In genomic region chr6:108619431-108620197, GRCh38 we compare ENCODE assay signal across 14 cellular contexts. TPM values are rescaled to one million over a fixed set of nuclear protein-coding genes. Genes with fewer than 3 reads are reported as not detected.
A peak's percentile ranks its signal among the peaks of the same experiment; 100 is the strongest.
DNase-seq lines count a peak whose midpoint lies in the region; ATAC-seq and TF ChIP-seq lines count a peak whose summit lies in the region.
"Had no signal": no experiment of that assay in that cellular context is flagged by ENCODE, and none has a peak within 500 bp of the region (broad histone marks: within the 10 kb centered on the region; RNA-seq: fewer than 3 reads in every experiment).

No MANE protein-coding gene starts in this region.

- no peaks in the 10 kb centered on the region for H4K20me1 ChIP-seq in MM.1S (ENCODE audit: insufficient read depth, low read length)

- no peak for ATAC-seq in central memory CD8-positive, alpha-beta T cell (replicated peaks; ENCODE audit: extremely low read depth, poor library complexity, severe bottlenecking)
- ATAC-seq in right lobe of liver = no peak

- H2AFZ ChIP-seq in MM.1S (ENCODE audit: low read length) = no peak overlapping the region
- H2AFZ ChIP-seq: parathyroid adenoma had no signal

- peaks cover 1% of the 10 kb centered on the region for H3K36me3 Mint-ChIP-seq in central memory CD8-positive, alpha-beta T cell (ENCODE audit: insufficient read depth)

- no peaks in the 10 kb centered on the region for H3K9me3 Mint-ChIP-seq in central memory CD8-positive, alpha-beta T cell

- H3K9me3 ChIP-seq in MM.1S (replicated peaks; ENCODE audit: insufficient read depth, low read length) = no peaks in the 10 kb centered on the region
- H3K9me3 ChIP-seq in neutrophil = no peaks in the 10 kb centered on the region
- H3K9me3 ChIP-seq in right lobe of liver = no peaks in the 10 kb centered on the region
- H3K9me3 ChIP-seq: uterus had no signal

- 52% methylated on average over 2 of the region's 2 CpGs for WGBS in right lobe of liver (ENCODE audit: insufficient coverage, low coverage, low lambda C conversion rate, missing lambda C conversion rate)

- no peak overlapping the region for H3K4me3 Mint-ChIP-seq in central memory CD8-positive, alpha-beta T cell

- H3K4me2 ChIP-seq in MM.1S (ENCODE audit: low read depth, low read length) = peak overlapping the region; percentile 88

- TF ChIP-seq CTCF in MM.1S (IDR thresholded peaks at IDR 0.05; ENCODE audit: low read length) (no peak), neutrophil (IDR thresholded peaks at IDR 0.05) (no peak), right lobe of liver (IDR thresholded peaks at IDR 0.05) (no peak)

- no peak for TF ChIP-seq POLR2A in right lobe of liver (IDR thresholded peaks at IDR 0.05)

- no peaks in the 10 kb centered on the region for H3K9me2 ChIP-seq in MM.1S (replicated peaks; ENCODE audit: insufficient read depth, low read length)

- peaks cover 89% of the 10 kb centered on the region for H3F3A ChIP-seq in MM.1S (ENCODE audit: insufficient read depth, low read length)

- H3K4me1 ChIP-seq in MM.1S (ENCODE audit: low read length) = peaks cover 78% of the 10 kb centered on the region
- H3K4me1 ChIP-seq in neutrophil (ENCODE audit: control insufficient read depth in 1 of 2, insufficient read depth in 1 of 2, low read depth in 1 of 2, low read length in 1 of 2) = peaks cover 66 to 82% of the 10 kb centered on the region in 2 experiments
- peaks cover 0 to 66% (median 33%) of the 10 kb centered on the region in 4 donors for H3K4me1 ChIP-seq in right lobe of liver

- peak overlapping the region; percentile 32 for H3K27ac Mint-ChIP-seq in central memory CD8-positive, alpha-beta T cell (ENCODE audit: low read depth)

- peaks cover 69% of the 10 kb centered on the region for H3K4me1 Mint-ChIP-seq in central memory CD8-positive, alpha-beta T cell

- H3K79me2 ChIP-seq in MM.1S (ENCODE audit: low read length) = peaks cover 100% of the 10 kb centered on the region

- peak overlapping the region; percentile 97 for H3K27ac ChIP-seq in MM.1S (ENCODE audit: low read length)
- peak overlapping the region; percentile 63 for H3K27ac ChIP-seq in neutrophil
- no peak overlapping the region for H3K27ac ChIP-seq in right lobe of liver
- H3K27ac ChIP-seq: parathyroid adenoma had no signal

- H3K27me3 Mint-ChIP-seq in central memory CD8-positive, alpha-beta T cell = no peaks in the 10 kb centered on the region

- H3K36me3 ChIP-seq in MM.1S (replicated peaks; ENCODE audit: insufficient read depth, low read length) = no peaks in the 10 kb centered on the region; the same call in 1 of the 2 replicates
- H3K36me3 ChIP-seq in neutrophil = no peaks in the 10 kb centered on the region
- no peaks in the 10 kb centered on the region for H3K36me3 ChIP-seq in right lobe of liver
- H3K36me3 ChIP-seq: uterus had no signal

- peak overlapping the region; percentile 45; the same call in 1 of the 2 replicates for H3K4me3 ChIP-seq in MM.1S (ENCODE audit: low read length)
- H3K4me3 ChIP-seq in neutrophil (ENCODE audit: low read depth in 1 of 2, low read length in 1 of 2) = peak overlapping the region in 1 of 2 experiments; percentile 9
- H3K4me3 ChIP-seq in right lobe of liver = no peak overlapping the region
- H3K4me3 ChIP-seq: uterus had no signal

- no peaks in the 10 kb centered on the region for H3K27me3 ChIP-seq in MM.1S (replicated peaks; ENCODE audit: insufficient read depth, low read length)
- H3K27me3 ChIP-seq in neutrophil = no peaks in the 10 kb centered on the region
- no peaks in the 10 kb centered on the region for H3K27me3 ChIP-seq in right lobe of liver
- H3K27me3 ChIP-seq: uterus had no signal

- intact Hi-C loops in right lobe of liver (cut with DNase I) = no loop called here

- H3K9ac ChIP-seq in MM.1S (ENCODE audit: low read length) = peak overlapping the region; percentile 90
- H3K9ac ChIP-seq: parathyroid adenoma had no signal

- DNase-seq in CD1c-positive myeloid dendritic cell (ENCODE audit: extremely low spot score) (peak; percentile 26), MM.1S (no peak), right lobe of liver (no peak), activated T-cell treated with anti-CD3 and anti-CD28 coated beads for 4 hours (no peak), SHP77 treated with DMSO at 0.1 percent for 48 hours (lab: John Stamatoyannopoulos, UW) (no peak), superior temporal gyrus (ENCODE audit: extremely low spot score) (no peak)
- DNase-seq in central memory CD8-positive, alpha-beta T cell (ENCODE audit: low spot score in 2 of 2) = no peak
- DNase-seq: activated naive CD4-positive, alpha-beta T cell treated with anti-CD3 and anti-CD28 coated beads, Interleukin-2, amount 50 U/mL, for 16 hours; caudate nucleus; DMS53; NCI-H510A treated with DMSO at 0.1 percent for 48 hours; uterus had no signal

RNA-seq across cellular contexts. Expression of gene FOXO3, which starts 58.9 kb away (rescaled TPM):
- 10 to 100 TPM; 18.1 to 45.2 (median 23.8) TPM for total RNA-seq in right lobe of liver

Comparison
In these comparisons a context has a peak if more than half of its experiments do, and no peak if none do; other contexts are left out.
1. H3K27ac ChIP-seq: peak in MM.1S (single experiment) and neutrophil (single experiment); none in right lobe of liver (0 of 3).